ENCODE assay signal across 8 cellular contexts in the genomic region with DNA sequence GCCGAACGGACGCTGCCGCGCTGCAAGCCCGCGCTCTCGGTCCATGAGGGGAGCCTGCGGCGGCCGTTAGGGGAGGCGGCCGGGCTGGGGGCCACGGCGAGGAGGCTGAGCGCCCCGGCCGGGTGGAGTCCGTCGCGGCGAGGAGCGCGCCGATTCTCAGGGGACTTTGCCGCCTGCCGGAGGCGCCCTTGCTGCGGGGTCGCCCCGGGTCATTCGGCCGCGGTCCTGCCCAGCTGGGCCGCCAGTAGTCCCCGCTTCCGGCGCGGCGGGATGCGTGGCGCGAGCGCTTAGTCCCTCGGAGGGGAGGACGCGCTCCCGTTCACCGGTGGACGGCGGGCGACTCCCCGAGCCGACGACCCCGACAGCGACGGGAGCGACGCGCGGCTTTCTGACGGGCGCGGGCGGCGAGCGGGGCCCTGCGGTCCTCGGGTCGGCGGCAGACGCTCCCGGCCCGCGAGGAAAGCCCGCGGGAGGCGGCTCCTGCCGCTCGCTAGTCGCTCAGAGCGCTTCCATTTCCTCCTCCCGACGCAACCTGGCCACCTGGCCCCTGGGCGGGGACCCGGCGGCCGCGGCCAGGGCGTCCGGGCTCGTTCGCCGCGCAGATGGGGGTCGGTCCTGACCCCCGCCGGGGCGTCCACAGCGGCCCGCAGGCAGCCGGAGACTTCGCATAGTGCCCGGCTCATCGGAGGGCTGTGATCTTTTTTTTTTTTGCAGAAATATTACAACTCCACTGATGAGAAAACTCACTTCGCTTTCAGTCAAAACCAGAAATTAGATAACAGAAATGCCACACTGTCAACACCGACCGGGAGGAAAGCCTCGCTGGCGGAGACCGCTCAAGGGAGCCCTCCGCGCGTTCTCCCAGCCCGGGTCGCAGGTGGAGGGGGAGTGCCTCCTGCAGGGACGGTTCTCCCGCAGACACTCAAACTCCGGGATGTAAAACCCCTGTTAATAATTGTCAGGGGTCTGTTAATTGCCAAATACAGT. TPM values are rescaled to one million over a fixed set of nuclear protein-coding genes. Genes with fewer than 3 reads are reported as not detected.
DNase-seq lines count a peak whose midpoint lies in the region; ATAC-seq and TF ChIP-seq lines count a peak whose summit lies in the region.

No MANE protein-coding gene starts in this region.

- H3K36me3 ChIP-seq in HEK293 (ENCODE audit: control insufficient read depth in 2 of 2, insufficient read depth in 1 of 2, low read length in 2 of 2) (peaks cover 6 to 12% of the 10 kb centered on the region in 2 experiments; a peak in 2 of 3 replicates), MM.1S (replicated peaks; ENCODE audit: insufficient read depth, low read length) (peaks cover 7% of the 10 kb centered on the region; the same call in 1 of the 2 replicates), mucosa of rectum (ENCODE audit: control insufficient read depth in 2 of 2, insufficient read depth in 2 of 2, low read length in 2 of 2) (peaks cover 0 to 2% of the 10 kb centered on the region in 2 donors), upper lobe of right lung (peaks cover 5% of the 10 kb centered on the region)

- peak; percentile 6 for ATAC-seq in WTC11
- ATAC-seq in upper lobe of right lung = peak; percentile 54

- H3K27ac ChIP-seq in HEK293 (ENCODE audit: extremely low read depth, low read depth, low read length) (peak overlapping the region; percentile 94), MM.1S (ENCODE audit: low read length) (peak overlapping the region; percentile 76), mucosa of rectum (ENCODE audit: low read depth in 2 of 2, low read length in 2 of 2) (peak overlapping the region; percentile 99), upper lobe of right lung (peak overlapping the region; percentile 99)

- CTCF ChIA-PET in HEK293 (lab: Yijun Ruan, JAX) = interaction anchor here (0.6 to 3.0 kb wide), 6 partner anchors 10 to 1421 kb away, joined by 3 to 8 read pairs (median 4); no protein-coding TSS in a partner anchor
- CTCF ChIA-PET in WTC11 (lab: Charles Lee) = interaction anchor here (0.9 to 2.1 kb wide), 2 partner anchors 82 to 106 kb away, joined by 3 to 5 read pairs; no protein-coding TSS in a partner anchor

- peaks cover 13% of the 10 kb centered on the region for H3F3A ChIP-seq in MM.1S (ENCODE audit: insufficient read depth, low read length)

- H3K79me2 ChIP-seq in MM.1S (ENCODE audit: low read length) = peaks cover 37% of the 10 kb centered on the region

- H3K4me1 ChIP-seq in HEK293 (ENCODE audit: control insufficient read depth, insufficient read depth, low read length) (no peaks in the 10 kb centered on the region), MM.1S (ENCODE audit: low read length) (peaks cover 4% of the 10 kb centered on the region; the same call in 1 of the 2 replicates), mucosa of rectum (ENCODE audit: control insufficient read depth in 2 of 2, insufficient read depth in 2 of 2, low read length in 2 of 2) (peaks cover 18 to 21% of the 10 kb centered on the region in 2 donors), upper lobe of right lung (peaks cover 13% of the 10 kb centered on the region)

- TF ChIP-seq CTCF in HEK293 (tag by site-specific recombination; IDR thresholded peaks at IDR 0.05) (no peak; the same call in 1 of the 2 replicates), MM.1S (IDR thresholded peaks at IDR 0.05; ENCODE audit: low read length) (no peak), WTC11 (IDR thresholded peaks at IDR 0.05) (no peak), endothelial cell (IDR thresholded peaks at IDR 0.05; ENCODE audit: unreplicated experiment) (no peak), upper lobe of right lung (IDR thresholded peaks at IDR 0.05) (peak; percentile 11)

- H3K4me3 Mint-ChIP-seq in WTC11 (peak overlapping the region; percentile 88), endothelial cell (ENCODE audit: unreplicated experiment) (peak overlapping the region; percentile 90)

- H3K27me3 Mint-ChIP-seq in WTC11 (ENCODE audit: low read depth) = peaks cover 29% of the 10 kb centered on the region
- H3K27me3 Mint-ChIP-seq in endothelial cell (ENCODE audit: unreplicated experiment) = peaks cover 21% of the 10 kb centered on the region

- H2AFZ ChIP-seq in MM.1S (ENCODE audit: low read length) = peak overlapping the region; percentile 65

- H3K9me3 ChIP-seq in HEK293 (ENCODE audit: control insufficient read depth, insufficient read depth, low read depth, low read length) = no peaks in the 10 kb centered on the region
- no peaks in the 10 kb centered on the region for H3K9me3 ChIP-seq in MM.1S (replicated peaks; ENCODE audit: insufficient read depth, low read length)
- no peaks in the 10 kb centered on the region for H3K9me3 ChIP-seq in mucosa of rectum (ENCODE audit: control insufficient read depth in 2 of 2, low read length in 2 of 2)
- H3K9me3 ChIP-seq in upper lobe of right lung = no peaks in the 10 kb centered on the region

- H3K4me3 ChIP-seq in HEK293 (ENCODE audit: low read depth, low read length) (peak overlapping the region; percentile 57), MM.1S (ENCODE audit: low read length) (peak overlapping the region; percentile 71), mucosa of rectum (ENCODE audit: low read length in 2 of 2) (peak overlapping the region; percentile 70 to 72), upper lobe of right lung (peak overlapping the region; percentile 82)

- POLR2A ChIA-PET in HEK293 (lab: Yijun Ruan, JAX) = interaction anchor here (1.4 kb wide), 1 partner anchor 130 kb away, joined by 4 read pairs; no protein-coding TSS in a partner anchor
- POLR2A ChIA-PET in WTC11 (lab: Charles Lee) = interaction anchor here (0.5 kb wide), 1 partner anchor 120 kb away, joined by 6 read pairs; no protein-coding TSS in a partner anchor

- peaks cover 10% of the 10 kb centered on the region for H3K9me3 Mint-ChIP-seq in WTC11
- no peaks in the 10 kb centered on the region for H3K9me3 Mint-ChIP-seq in endothelial cell (ENCODE audit: unreplicated experiment)

- H3K36me3 Mint-ChIP-seq in WTC11 (peaks cover 6% of the 10 kb centered on the region), endothelial cell (ENCODE audit: low read depth, unreplicated experiment) (no peaks in the 10 kb centered on the region)

- H3K4me1 Mint-ChIP-seq in WTC11 (peaks cover 9% of the 10 kb centered on the region), endothelial cell (ENCODE audit: unreplicated experiment) (peaks cover 3% of the 10 kb centered on the region)

- DNase-seq in activated T-cell treated with anti-CD3 and anti-CD28 coated beads for 1 hour (ENCODE audit: low read depth) (peak; percentile 27), MM.1S (peak; percentile 69), WTC11 (ENCODE audit: low spot score) (peak; percentile 38), endothelial cell (ENCODE audit: low spot score) (peak; percentile 39), upper lobe of right lung (peak; percentile 88)
- DNase-seq in activated T-cell treated with anti-CD3 and anti-CD28 coated beads, Interleukin-2, amount 50 U/mL, for 1 hour = no peak

- H3K9me2 ChIP-seq in MM.1S (replicated peaks; ENCODE audit: insufficient read depth, low read length) = no peaks in the 10 kb centered on the region

- H3K27ac Mint-ChIP-seq in WTC11 (peak overlapping the region; percentile 73; the same call in 1 of the 2 replicates), endothelial cell (ENCODE audit: unreplicated experiment) (peak overlapping the region; percentile 70)

- H3K27me3 ChIP-seq in MM.1S (replicated peaks; ENCODE audit: insufficient read depth, low read length) (no peaks in the 10 kb centered on the region), mucosa of rectum (ENCODE audit: control insufficient read depth in 2 of 2, insufficient read depth in 2 of 2, low read length in 2 of 2) (no peaks in the 10 kb centered on the region), upper lobe of right lung (no peaks in the 10 kb centered on the region)

- H4K20me1 ChIP-seq in MM.1S (ENCODE audit: insufficient read depth, low read length) = no peaks in the 10 kb centered on the region

- H3K9ac ChIP-seq in MM.1S (ENCODE audit: low read length) (peak overlapping the region; percentile 89), mucosa of rectum (ENCODE audit: low read depth in 1 of 2, low read length in 2 of 2) (peak overlapping the region; percentile 74 to 95)

- intact Hi-C loops in upper lobe of right lung (cut with DNase I) = no loop called here

- H3K4me2 ChIP-seq in MM.1S (ENCODE audit: low read depth, low read length) = peak overlapping the region; percentile 83

TF ChIP-seq in HEK293, 187 proteins besides CTCF, POLR2A, EP300 and RAD21 (continues in another document):
- TF ChIP-seq, protein P1, sequence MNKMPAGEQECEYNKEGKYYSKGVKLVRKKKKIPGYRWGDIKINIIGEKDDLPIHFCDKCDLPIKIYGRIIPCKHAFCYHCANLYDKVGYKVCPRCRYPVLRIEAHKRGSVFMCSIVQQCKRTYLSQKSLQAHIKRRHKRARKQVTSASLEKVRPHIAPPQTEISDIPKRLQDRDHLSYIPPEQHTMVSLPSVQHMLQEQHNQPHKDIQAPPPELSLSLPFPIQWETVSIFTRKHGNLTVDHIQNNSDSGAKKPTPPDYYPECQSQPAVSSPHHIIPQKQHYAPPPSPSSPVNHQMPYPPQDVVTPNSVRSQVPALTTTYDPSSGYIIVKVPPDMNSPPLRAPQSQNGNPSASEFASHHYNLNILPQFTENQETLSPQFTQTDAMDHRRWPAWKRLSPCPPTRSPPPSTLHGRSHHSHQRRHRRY (tag by site-specific recombination; IDR thresholded peaks at IDR 0.05) = no peak

TF ChIP-seq in WTC11, 78 proteins besides CTCF, POLR2A, EP300 and RAD21 (continues in another document):
- TF ChIP-seq, protein P2, sequence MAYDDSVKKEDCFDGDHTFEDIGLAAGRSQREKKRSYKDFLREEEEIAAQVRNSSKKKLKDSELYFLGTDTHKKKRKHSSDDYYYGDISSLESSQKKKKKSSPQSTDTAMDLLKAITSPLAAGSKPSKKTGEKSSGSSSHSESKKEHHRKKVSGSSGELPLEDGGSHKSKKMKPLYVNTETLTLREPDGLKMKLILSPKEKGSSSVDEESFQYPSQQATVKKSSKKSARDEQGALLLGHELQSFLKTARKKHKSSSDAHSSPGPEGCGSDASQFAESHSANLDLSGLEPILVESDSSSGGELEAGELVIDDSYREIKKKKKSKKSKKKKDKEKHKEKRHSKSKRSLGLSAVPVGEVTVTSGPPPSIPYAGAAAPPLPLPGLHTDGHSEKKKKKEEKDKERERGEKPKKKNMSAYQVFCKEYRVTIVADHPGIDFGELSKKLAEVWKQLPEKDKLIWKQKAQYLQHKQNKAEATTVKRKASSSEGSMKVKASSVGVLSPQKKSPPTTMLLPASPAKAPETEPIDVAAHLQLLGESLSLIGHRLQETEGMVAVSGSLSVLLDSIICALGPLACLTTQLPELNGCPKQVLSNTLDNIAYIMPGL (CRISPR knock-in tag; IDR thresholded peaks at IDR 0.05) = peak; percentile 86
- no peak for TF ChIP-seq MXD4 (CRISPR knock-in tag; IDR thresholded peaks at IDR 0.05; ENCODE audit: borderline replicate concordance)
- TF ChIP-seq, protein P3, sequence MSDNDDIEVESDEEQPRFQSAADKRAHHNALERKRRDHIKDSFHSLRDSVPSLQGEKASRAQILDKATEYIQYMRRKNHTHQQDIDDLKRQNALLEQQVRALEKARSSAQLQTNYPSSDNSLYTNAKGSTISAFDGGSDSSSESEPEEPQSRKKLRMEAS (CRISPR knock-in tag; IDR thresholded peaks at IDR 0.05) = no peak

RNA-seq across cellular contexts. Expression of a gene that starts 0.6 kb away (rescaled TPM):
- 13.8 to 14.2 TPM (median 14.2 TPM) in 3 replicates for total RNA-seq in WTC11 (2021)
- total RNA-seq in endothelial cell (ENCODE audit: unreplicated experiment) = 8.4 TPM
- total RNA-seq in upper lobe of right lung = 17.8 TPM

RNA-seq across cellular contexts. Expression of a gene that starts 57.0 kb away (rescaled TPM):
- total RNA-seq in WTC11 (2021) = 11.2 to 14.9 TPM (median 14.1 TPM) in 3 replicates
- total RNA-seq in endothelial cell (ENCODE audit: unreplicated experiment) = 34.3 TPM
- total RNA-seq in upper lobe of right lung = 26.4 TPM
